1 cellular context compared by ENCODE assay signal in the genomic region with DNA sequence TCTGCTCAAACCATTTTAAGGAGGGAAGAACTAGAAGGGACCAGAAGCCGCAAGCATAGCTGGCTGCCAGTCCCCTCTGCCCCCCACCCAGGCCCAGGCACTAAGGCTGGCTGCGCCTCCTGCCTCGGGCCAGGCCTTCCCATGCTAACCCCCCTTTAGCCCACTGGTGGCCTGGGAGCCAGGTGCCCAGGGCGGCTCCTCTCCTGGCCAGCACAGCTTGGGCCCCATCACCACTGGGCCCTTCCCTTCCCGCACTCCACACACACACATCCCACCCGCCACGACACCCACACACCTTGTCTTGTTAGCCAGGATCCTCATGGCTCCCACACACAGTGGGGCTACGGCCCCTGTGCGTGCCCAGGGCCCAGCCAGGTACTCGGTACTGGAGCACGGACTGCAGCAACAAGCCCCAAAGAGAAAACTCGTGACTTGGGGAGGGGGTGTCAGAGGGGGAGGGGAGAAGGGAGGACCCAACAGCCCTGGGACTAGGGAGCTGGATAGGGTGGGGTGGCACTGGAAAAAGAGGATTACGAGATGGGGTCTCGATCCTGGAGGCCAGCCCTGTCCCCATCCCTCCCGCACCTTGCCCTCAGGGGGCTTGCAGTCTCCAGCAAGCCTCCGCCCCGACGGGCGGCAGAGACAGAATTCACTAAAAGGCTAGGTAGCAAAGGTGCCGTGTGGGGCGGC.
A peak's percentile ranks its signal among the peaks of the same experiment; 100 is the strongest.
TF ChIP-seq lines count a peak whose summit lies in the region.

No MANE protein-coding gene starts in this region.

TF ChIP-seq in H1, 55 proteins besides CTCF, POLR2A, EP300 and RAD21:
- TF ChIP-seq KDM4A (IDR thresholded peaks at IDR 0.05; ENCODE audit: low read depth, low read length, severe bottlenecking) (peak; percentile 9), POLR2AphosphoS5 (IDR thresholded peaks at IDR 0.05; ENCODE audit: low read depth, low read length) (0 out of 2 replicates have a peak, but pooled peaks have one; percentile 2), NANOG (IDR thresholded peaks at IDR 0.05; ENCODE audit: insufficient read depth, low read depth, low read length, poor library complexity, severe bottlenecking) (no peak)
